In genomic region chr12:52224154-52224553, GRCh38 we compare ENCODE assay signal across 31 cellular contexts. TPM values are rescaled to one million over a fixed set of nuclear protein-coding genes. Genes with fewer than 3 reads are reported as not detected.
DNase-seq lines count a peak whose midpoint lies in the region; ATAC-seq and TF ChIP-seq lines count a peak whose summit lies in the region.
"Had no signal": no experiment of that assay in that cellular context is flagged by ENCODE, and none has a peak within 500 bp of the region (broad histone marks: within the 10 kb centered on the region; RNA-seq: fewer than 3 reads in every experiment).

No MANE protein-coding gene starts in this region.

- no peak for TF ChIP-seq POLR2A in breast epithelium (IDR thresholded peaks at IDR 0.05)

- intact Hi-C loops in MCF 10A (cut with micrococcal nuclease) (no loop called here), breast epithelium (cut with DNase I; ENCODE audit: low total_unique reads) (no loop called here), ascending aorta (cut with DNase I) (no loop called here), right cardiac atrium (cut with DNase I) (no loop called here)

- peaks cover 0 to 5% of the 10 kb centered on the region in 2 donors for H3K4me1 ChIP-seq in breast epithelium
- peaks cover 7 to 41% of the 10 kb centered on the region in 2 donors for H3K4me1 ChIP-seq in ascending aorta
- no peaks in the 10 kb centered on the region for H3K4me1 ChIP-seq in right cardiac atrium (ENCODE audit: control insufficient read depth, insufficient read depth, low read length)
- H3K4me1 ChIP-seq: HAP-1 had no signal

- H3K36me3 ChIP-seq in breast epithelium: no peaks in the 10 kb centered on the region
- H3K36me3 ChIP-seq in ascending aorta: no peaks in the 10 kb centered on the region
- H3K36me3 ChIP-seq: HAP-1 had no signal

- H3K9me3 Mint-ChIP-seq in MCF 10A (ENCODE audit: unreplicated experiment): peaks cover 21% of the 10 kb centered on the region
- H3K9me3 Mint-ChIP-seq: stimulated activated naive B cell treated with anti-CD40 and anti-IgM and Interleukin-4, amounts not matched to agents 10 μg/mL and 1 μg/mL and 100 μg/mL, for 72 hours had no signal

- no peak for TF ChIP-seq CTCF in MCF 10A (IDR thresholded peaks at IDR 0.05; ENCODE audit: unreplicated experiment)
- TF ChIP-seq CTCF in breast epithelium (IDR thresholded peaks at IDR 0.05): no peak
- no peak for TF ChIP-seq CTCF in ascending aorta (IDR thresholded peaks at IDR 0.05)
- TF ChIP-seq CTCF in foreskin fibroblast (IDR thresholded peaks at IDR 0.05; ENCODE audit: low read depth, low read length): no peak

- H3K27ac ChIP-seq in breast epithelium: no peak overlapping the region
- peak overlapping the region; percentile 47 to 85 for H3K27ac ChIP-seq in ascending aorta
- no peak overlapping the region for H3K27ac ChIP-seq in right cardiac atrium (ENCODE audit: low read length)
- H3K27ac ChIP-seq: 22Rv1 had no signal

- ATAC-seq in HG03571 (IDR thresholded peaks at IDR 0.05; ENCODE audit: unreplicated experiment) (no peak), right cardiac atrium (no peak)
- ATAC-seq: activated CD8-positive, alpha-beta T cell treated with anti-CD3 and anti-CD28 coated beads, Interleukin-2, amount 10 ng/mL, durations not matched to agents 7 days and 5 days; left colon; sciatic nerve; stimulated activated naive B cell treated with anti-CD40 and anti-IgM and Interleukin-4, amounts not matched to agents 10 μg/mL and 1 μg/mL and 100 μg/mL, for 72 hours had no signal

- H3K27me3 ChIP-seq in breast epithelium: no peaks in the 10 kb centered on the region
- H3K27me3 ChIP-seq in ascending aorta: no peaks in the 10 kb centered on the region
- no peaks in the 10 kb centered on the region for H3K27me3 ChIP-seq in right cardiac atrium (ENCODE audit: control insufficient read depth, insufficient read depth)

- no peaks in the 10 kb centered on the region for H3K9me3 ChIP-seq in breast epithelium
- H3K9me3 ChIP-seq in ascending aorta: peaks cover 0 to 8% of the 10 kb centered on the region in 2 donors
- no peaks in the 10 kb centered on the region for H3K9me3 ChIP-seq in right cardiac atrium (ENCODE audit: control insufficient read depth, low read length)
- H3K9me3 ChIP-seq: HAP-1 had no signal

- H3K27me3 Mint-ChIP-seq in MCF 10A (ENCODE audit: insufficient read depth, unreplicated experiment): no peaks in the 10 kb centered on the region

- H3K36me3 Mint-ChIP-seq in MCF 10A (ENCODE audit: insufficient read depth, unreplicated experiment): no peaks in the 10 kb centered on the region
- H3K36me3 Mint-ChIP-seq: activated naive CD8-positive, alpha-beta T cell; CD4-positive, CD25-positive, alpha-beta regulatory T cell; memory B cell; stimulated activated naive B cell treated with anti-CD40 and anti-IgM and Interleukin-4, amounts not matched to agents 10 μg/mL and 1 μg/mL and 100 μg/mL, for 72 hours had no signal

- POLR2A ChIA-PET in MCF 10A (lab: Yijun Ruan, JAX): interaction anchor here (1.2 to 3.5 kb wide), 4 partner anchors 10 to 56 kb away, joined by 3 to 15 read pairs (median 8); no protein-coding TSS in a partner anchor

- DNase-seq in MCF 10A (ENCODE audit: unreplicated experiment): no peak
- DNase-seq in breast epithelium (ENCODE audit: low spot score in 2 of 2): no peak
- DNase-seq in ascending aorta (ENCODE audit: low spot score in 2 of 2): no peak
- peak; percentile 58 to 76 for DNase-seq in foreskin fibroblast
- DNase-seq in NCI-H446 treated with DMSO at 0.1 percent for 48 hours (lab: John Stamatoyannopoulos, UW): no peak
- DNase-seq in NCI-H1436 (lab: John Stamatoyannopoulos, UW): no peak
- DNase-seq in right cardiac atrium: no peak
- DNase-seq: activated CD4-positive, alpha-beta T cell treated with anti-CD3 and anti-CD28 coated beads for 1 hour; activated CD8-positive, alpha-beta T cell treated with anti-CD3 and anti-CD28 coated beads, Interleukin-2, amount 10 ng/mL, durations not matched to agents 7 days and 5 days; activated T-cell treated with anti-CD3 and anti-CD28 coated beads for 4 hours; CD4-positive, CD25-positive, alpha-beta regulatory T cell; cerebellar nuclear complex; DMS 273 treated with DMSO at 0.1 percent for 48 hours; KBM-7; left colon; NCI-H1436 treated with DMSO at 0.1 percent for 48 hours; NCI-H510A; Right ventricle myocardium superior; stimulated activated CD4-positive, alpha-beta T cell treated with anti-CD3 and anti-CD28 coated beads, Interleukin-15, amount 100 ng/mL, for 24 hours; stimulated activated naive B cell treated with anti-CD40 and anti-IgM and Interleukin-4, amounts not matched to agents 10 μg/mL and 1 μg/mL and 100 μg/mL, for 72 hours had no signal

- H3K27ac Mint-ChIP-seq in MCF 10A (ENCODE audit: low read depth, unreplicated experiment): peak overlapping the region; percentile 83
- H3K27ac Mint-ChIP-seq: activated CD8-positive, alpha-beta T cell treated with anti-CD3 and anti-CD28 coated beads, Interleukin-2, amount 10 ng/mL, durations not matched to agents 7 days and 5 days; activated naive CD8-positive, alpha-beta T cell; CD4-positive, CD25-positive, alpha-beta regulatory T cell; memory B cell; stimulated activated naive B cell treated with anti-CD40 and anti-IgM and Interleukin-4, amounts not matched to agents 10 μg/mL and 1 μg/mL and 100 μg/mL, for 72 hours had no signal

- CTCF ChIA-PET in MCF 10A (lab: Yijun Ruan, JAX): interaction anchor here (0.6 to 2.3 kb wide), 4 partner anchors 9 to 104 kb away, joined by 3 to 8 read pairs (median 4); partner anchors contain the start of gene KRT7

- 39% methylated on average over 3 of the region's 3 CpGs for WGBS in right cardiac atrium

- no peak overlapping the region for H3K4me3 ChIP-seq in breast epithelium
- H3K4me3 ChIP-seq in ascending aorta: no peak overlapping the region
- no peak overlapping the region for H3K4me3 ChIP-seq in foreskin fibroblast (ENCODE audit: low read depth in 1 of 2, low read length in 2 of 2)
- H3K4me3 ChIP-seq in right cardiac atrium (ENCODE audit: low read length): no peak overlapping the region
- H3K4me3 ChIP-seq: HAP-1 had no signal

- BruUV-seq in MCF 10A (replicated peaks; lab: Mats Ljungman, UMichigan): no TSS peak

- H3K4me3 Mint-ChIP-seq in MCF 10A (ENCODE audit: unreplicated experiment): no peak overlapping the region
- H3K4me3 Mint-ChIP-seq: activated CD8-positive, alpha-beta T cell treated with anti-CD3 and anti-CD28 coated beads, Interleukin-2, amount 10 ng/mL, durations not matched to agents 7 days and 5 days; activated naive CD8-positive, alpha-beta T cell; CD4-positive, CD25-positive, alpha-beta regulatory T cell; memory B cell; stimulated activated naive B cell treated with anti-CD40 and anti-IgM and Interleukin-4, amounts not matched to agents 10 μg/mL and 1 μg/mL and 100 μg/mL, for 72 hours had no signal

- H3K4me1 Mint-ChIP-seq in MCF 10A (ENCODE audit: insufficient read depth, unreplicated experiment): peaks cover 36% of the 10 kb centered on the region
- H3K4me1 Mint-ChIP-seq: CD4-positive, CD25-positive, alpha-beta regulatory T cell; stimulated activated naive B cell treated with anti-CD40 and anti-IgM and Interleukin-4, amounts not matched to agents 10 μg/mL and 1 μg/mL and 100 μg/mL, for 72 hours had no signal

RNA-seq across cellular contexts. Expression of gene KRT7, which starts 8.9 kb away (rescaled TPM):
- total RNA-seq in MCF 10A (2022) (2,379 and 3,360 TPM in 2 replicates), breast epithelium (1,000 to 10,000 TPM in 1 of 3 donors, 100 to 1,000 TPM in 1, 1 to 10 TPM in 1; 4.2 to 1,051 (median 358) TPM), ascending aorta (153 TPM), right cardiac atrium (1 to 10 TPM in 2 of 4 donors, under 1 TPM in 1, not detected in 1; 0.94 to 3.0 (median 1.1) TPM)
- 0.16 TPM for polyA plus RNA-seq in right cardiac atrium
- total RNA-seq: CD4-positive, CD25-positive, alpha-beta regulatory T cell; G401; OCI-LY7; temporal lobe had no signal

RNA-seq across cellular contexts. Expression of gene KRT80, which starts 32.3 kb away (rescaled TPM):
- total RNA-seq in MCF 10A (2022) (27.4 and 52.3 TPM in 2 replicates), breast epithelium (1 to 10 TPM in 2 of 3 donors, not detected in 1; 2.9 to 9.8 TPM), ascending aorta (not detected), right cardiac atrium (under 1 TPM in 1 of 4 donors, not detected in 3; 0.06 TPM)
- polyA plus RNA-seq in right cardiac atrium: 0.05 TPM
- total RNA-seq: activated CD8-positive, alpha-beta T cell treated with anti-CD3 and anti-CD28 coated beads, Interleukin-2, amount 10 ng/mL, durations not matched to agents 7 days and 5 days; CD4-positive, CD25-positive, alpha-beta regulatory T cell; OCI-LY7; Right ventricle myocardium superior; T-helper 2 cell treated with Interferon-gamma antibody and Interleukin-4, amounts not matched to agents 100 ng/mL and 5 ng/mL, for 36 hours had no signal
- polyA plus RNA-seq: CD4-positive, CD25-positive, alpha-beta regulatory T cell had no signal

RNA-seq across cellular contexts. Expression of gene KRT86, which starts 50.3 kb away (rescaled TPM):
- 37.8 and 45.1 TPM in 2 replicates for total RNA-seq in MCF 10A (2022)
- 1 to 10 TPM in 1 of 3 donors, under 1 TPM in 1, not detected in 1; 0.66 to 2.2 TPM for total RNA-seq in breast epithelium
- 0.96 TPM for total RNA-seq in ascending aorta
- total RNA-seq in right cardiac atrium: not detected
- polyA plus RNA-seq in right cardiac atrium: not detected
- total RNA-seq: CD4-positive, CD25-positive, alpha-beta regulatory T cell; G401; OCI-LY7; posterior vena cava; Right ventricle myocardium superior had no signal

Comparison
In these comparisons a context has a peak if more than half of its experiments do, and no peak if none do; other contexts are left out.
1. RNA of gene KRT86, which starts 50.3 kb away (total RNA-seq): 37.8 to 45.1 TPM in MCF 10A; 0.96 TPM in ascending aorta (single experiment), 0.66 to 2.2 TPM in breast epithelium and not detected in right cardiac atrium; every median in the first group is over 10 times any median in the second.
2. DNase-seq: peak in foreskin fibroblast (2 of 2); none in MCF 10A (single experiment), breast epithelium (0 of 2), ascending aorta (0 of 2), NCI-H446 treated with DMSO at 0.1 percent for 48 hours (single experiment), NCI-H1436 (single experiment) and right cardiac atrium (0 of 3).
3. H3K27ac ChIP-seq: peak in ascending aorta (2 of 2); none in breast epithelium (0 of 2) and right cardiac atrium (single experiment).